Comparison of ENCODE assay signal across 1 cellular context in the genomic region with DNA sequence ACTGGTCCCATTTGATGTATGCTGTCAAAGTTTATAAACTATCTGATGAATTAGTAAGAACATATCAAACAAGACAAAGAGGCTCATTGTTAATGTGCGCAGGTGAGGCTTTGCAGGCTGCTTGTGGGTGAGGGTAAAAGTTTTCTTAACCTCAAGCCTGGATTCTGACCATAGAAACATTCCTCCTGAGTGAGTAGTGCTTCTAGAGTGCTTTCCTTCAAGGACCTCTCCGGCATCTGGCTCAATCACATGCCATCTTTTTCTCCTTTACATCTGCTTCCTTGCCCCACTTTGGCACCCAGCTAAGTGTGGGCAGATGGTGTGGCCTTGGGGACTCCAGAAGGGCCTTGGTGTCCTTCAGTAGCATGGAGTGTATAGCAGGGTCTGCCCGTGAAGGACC.
TF ChIP-seq lines count a peak whose summit lies in the region.

No MANE protein-coding gene starts in this region.

TF ChIP-seq in H1, 55 proteins besides CTCF, POLR2A, EP300 and RAD21 (continued from another document):
- TF ChIP-seq, protein P1, sequence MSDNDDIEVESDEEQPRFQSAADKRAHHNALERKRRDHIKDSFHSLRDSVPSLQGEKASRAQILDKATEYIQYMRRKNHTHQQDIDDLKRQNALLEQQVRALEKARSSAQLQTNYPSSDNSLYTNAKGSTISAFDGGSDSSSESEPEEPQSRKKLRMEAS (IDR thresholded peaks at IDR 0.05): no peak
- no peak for TF ChIP-seq TCF12 (IDR thresholded peaks at IDR 0.05; ENCODE audit: low read depth, low read length)
- no peak for TF ChIP-seq BACH1 (IDR thresholded peaks at IDR 0.05; ENCODE audit: low read length)
